7 cellular contexts compared by ENCODE assay signal in the genomic region with DNA sequence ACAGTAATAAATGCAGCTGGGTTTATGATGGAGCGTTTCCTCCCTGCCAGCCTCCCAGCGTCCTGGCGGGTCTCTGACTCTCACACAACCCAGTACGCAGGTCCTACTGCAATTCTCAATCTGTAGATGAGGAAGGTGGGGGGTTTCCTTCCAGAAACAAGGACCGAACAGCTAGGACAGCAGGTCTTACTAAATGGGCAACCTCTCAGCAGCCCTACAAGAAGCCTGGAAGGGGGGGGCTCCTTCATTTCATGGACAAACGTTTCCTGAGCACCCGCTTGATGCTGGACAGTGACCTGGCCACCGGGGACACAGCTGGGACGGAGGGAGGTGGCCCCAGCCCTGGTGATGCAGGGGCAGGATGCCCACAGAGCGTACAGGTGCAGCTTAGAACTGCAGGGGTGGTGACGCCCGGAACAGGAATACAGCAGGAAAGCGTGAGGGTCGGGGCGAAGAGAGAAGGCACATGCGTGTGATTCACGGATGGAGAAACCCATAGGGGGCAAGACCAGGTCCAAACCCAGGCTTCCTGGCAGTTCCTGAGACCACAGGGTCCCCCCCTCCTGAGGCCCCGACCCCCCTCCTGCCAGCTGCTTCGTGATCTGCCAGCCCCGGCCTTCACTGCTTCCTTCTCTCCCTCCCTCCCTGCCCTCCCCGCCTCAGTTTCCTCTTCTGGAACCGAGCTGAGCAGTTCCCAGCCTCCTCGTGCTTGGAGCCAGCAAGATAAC. TPM values are rescaled to one million over a fixed set of nuclear protein-coding genes. Genes with fewer than 3 reads are reported as not detected.
DNase-seq lines count a peak whose midpoint lies in the region; ATAC-seq and TF ChIP-seq lines count a peak whose summit lies in the region.

No MANE protein-coding gene starts in this region.

- H3K27me3 ChIP-seq in HUES48 (ENCODE audit: control insufficient read depth, insufficient read depth, low read length) (peaks cover 10% of the 10 kb centered on the region), SK-N-SH (ENCODE audit: insufficient read depth) (peaks cover 8% of the 10 kb centered on the region; the same call in 1 of the 2 replicates), heart right ventricle (peaks cover 10 to 66% (median 57%) of the 10 kb centered on the region in 7 donors)

- DNase-seq in SK-N-SH, result peak; percentile 74
- no peak for DNase-seq in heart right ventricle
- DNase-seq in NOMO-1 treated with dmso at 0.1 percent for 144 hours (lab: John Stamatoyannopoulos, UW; ENCODE audit: unreplicated experiment), result no peak
- no peak for DNase-seq in NK-92 (lab: John Stamatoyannopoulos, UW; ENCODE audit: unreplicated experiment)
- no peak for DNase-seq in stimulated activated CD4-positive, alpha-beta T cell treated with anti-CD3 and anti-CD28 coated beads, Interleukin-2, amount 100 ng/mL, for 24 hours

- H3K36me3 ChIP-seq in HUES48 (ENCODE audit: control insufficient read depth, insufficient read depth, low read length), result no peaks in the 10 kb centered on the region; the same call in 1 of the 2 replicates
- H3K36me3 ChIP-seq in SK-N-SH (replicated peaks in 1 of 2; ENCODE audit: control insufficient read depth in 1 of 2, insufficient read depth in 2 of 2, low read length in 1 of 2), result no peaks in the 10 kb centered on the region
- no peaks in the 10 kb centered on the region for H3K36me3 ChIP-seq in heart right ventricle

- H3K79me2 ChIP-seq in SK-N-SH (ENCODE audit: insufficient read depth), result no peaks in the 10 kb centered on the region

- no peak for TF ChIP-seq CTCF in SK-N-SH (IDR thresholded peaks at IDR 0.05)
- TF ChIP-seq CTCF in heart right ventricle (IDR thresholded peaks at IDR 0.05), result no peak

- H3K4me3 ChIP-seq in HUES48 (ENCODE audit: low read depth, low read length), result peak overlapping the region; percentile 62
- peak overlapping the region in 1 of 2 experiments; percentile 48; a peak in 2 of 4 replicates for H3K4me3 ChIP-seq in SK-N-SH (ENCODE audit: low read depth in 2 of 2, low read length in 1 of 2)
- peak overlapping the region; percentile 48 to 68 (median 60) for H3K4me3 ChIP-seq in heart right ventricle
- H3K4me3 ChIP-seq in skin epidermis, result peak overlapping the region in 5 of 7 experiments; percentile 15 to 47 (median 31)

- H3K9ac ChIP-seq in HUES48 (ENCODE audit: low read depth, low read length) (no peak overlapping the region), SK-N-SH (no peak overlapping the region)

- no peak overlapping the region for H2AFZ ChIP-seq in SK-N-SH (ENCODE audit: low read depth)

- 8% methylated on average over 18 of the region's 23 CpGs for WGBS in SK-N-SH (ENCODE audit: low lambda C conversion rate)
- 7 to 9% methylated on average over 23 of the region's 23 CpGs for WGBS in heart right ventricle, 2 donors

- H3K9me3 ChIP-seq in HUES48 (ENCODE audit: control insufficient read depth, insufficient read depth, low read length) (no peaks in the 10 kb centered on the region), SK-N-SH (no peaks in the 10 kb centered on the region), heart right ventricle (no peaks in the 10 kb centered on the region)

- H3K27ac ChIP-seq in HUES48 (ENCODE audit: low read depth, low read length), result peak overlapping the region; percentile 22
- peak overlapping the region in 1 of 2 experiments; percentile 67; a peak in 1 of 4 replicates for H3K27ac ChIP-seq in SK-N-SH (ENCODE audit: low read depth in 2 of 2, low read length in 1 of 2)
- H3K27ac ChIP-seq in heart right ventricle, result no peak overlapping the region
- H3K27ac ChIP-seq in skin epidermis, result no peak overlapping the region

- no peaks in the 10 kb centered on the region for H4K20me1 ChIP-seq in SK-N-SH (ENCODE audit: insufficient read depth)

- CTCF ChIA-PET in SK-N-SH (lab: Yijun Ruan, JAX), result interaction anchor here (1.0 to 1.5 kb wide), 3 partner anchors 25 to 101 kb away, joined by 3 to 6 read pairs (median 3); partner anchors contain the start of gene MADCAM1

- intact Hi-C loops in heart right ventricle (cut with DNase I), result no loop called here

- peaks cover 17% of the 10 kb centered on the region for H3K4me1 ChIP-seq in HUES48 (ENCODE audit: control insufficient read depth, insufficient read depth, low read length)
- peaks cover 0 to 18% of the 10 kb centered on the region in 2 experiments; a peak in 1 of 4 replicates for H3K4me1 ChIP-seq in SK-N-SH (ENCODE audit: control insufficient read depth in 1 of 2, insufficient read depth in 2 of 2, low read depth in 1 of 2, low read length in 1 of 2)
- peaks cover 0 to 28% (median 18%) of the 10 kb centered on the region in 9 donors for H3K4me1 ChIP-seq in heart right ventricle

- H3F3A ChIP-seq in SK-N-SH (replicated peaks; ENCODE audit: insufficient read depth), result no peaks in the 10 kb centered on the region

- H3K9me2 ChIP-seq in SK-N-SH, result no peaks in the 10 kb centered on the region

- ATAC-seq in heart right ventricle, result no peak

- TF ChIP-seq RAD21 in SK-N-SH (IDR thresholded peaks at IDR 0.05; ENCODE audit: low read length), result no peak

- TF ChIP-seq EP300 in SK-N-SH (IDR thresholded peaks at IDR 0.05; ENCODE audit: borderline replicate concordance in 1 of 2, low read depth in 1 of 2, low read length in 1 of 2), result no peak

- H3K4me2 ChIP-seq in SK-N-SH, result peak overlapping the region; percentile 74

- POLR2A ChIA-PET in SK-N-SH (lab: Yijun Ruan, JAX), result no interaction called here

TF ChIP-seq in SK-N-SH, 30 proteins besides CTCF, POLR2A, EP300 and RAD21:
- TF ChIP-seq YY1 (IDR thresholded peaks at IDR 0.05; ENCODE audit: low read depth) (no peak), FOXM1 (IDR thresholded peaks at IDR 0.05; ENCODE audit: low read depth) (no peak), TAF1 (IDR thresholded peaks at IDR 0.05; ENCODE audit: borderline replicate concordance, low read depth, low read length) (no peak), GABPA (IDR thresholded peaks at IDR 0.05; ENCODE audit: low read depth) (no peak), CHD2 (IDR thresholded peaks at IDR 0.05; ENCODE audit: low read length, partially characterized antibody) (no peak), RFX5 (IDR thresholded peaks at IDR 0.05; ENCODE audit: low read length) (no peak), NFIC (IDR thresholded peaks at IDR 0.05; ENCODE audit: borderline replicate concordance) (no peak), TEAD4 (IDR thresholded peaks at IDR 0.05; ENCODE audit: borderline replicate concordance, insufficient read depth) (no peak), IRF3 (IDR thresholded peaks at IDR 0.05; ENCODE audit: low read depth, low read length) (no peak), SMC3 (IDR thresholded peaks at IDR 0.05; ENCODE audit: low read depth, low read length) (no peak)
- TF ChIP-seq, protein P1, sequence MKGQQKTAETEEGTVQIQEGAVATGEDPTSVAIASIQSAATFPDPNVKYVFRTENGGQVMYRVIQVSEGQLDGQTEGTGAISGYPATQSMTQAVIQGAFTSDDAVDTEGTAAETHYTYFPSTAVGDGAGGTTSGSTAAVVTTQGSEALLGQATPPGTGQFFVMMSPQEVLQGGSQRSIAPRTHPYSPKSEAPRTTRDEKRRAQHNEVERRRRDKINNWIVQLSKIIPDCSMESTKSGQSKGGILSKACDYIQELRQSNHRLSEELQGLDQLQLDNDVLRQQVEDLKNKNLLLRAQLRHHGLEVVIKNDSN (IDR thresholded peaks at IDR 0.05; ENCODE audit: borderline replicate concordance, low read depth), result no peak

RNA-seq across cellular contexts. Expression of gene C2CD4C, which starts 0.7 kb away (rescaled TPM):
- polyA plus RNA-seq in SK-N-SH (2012; rRNA removed) (0.19 and 0.23 TPM in 2 replicates), heart right ventricle (1 to 10 TPM; 2.1 to 2.2 TPM)
- polyA plus RNA-seq in SK-N-SH (2012; cell fraction: cytosol; rRNA removed), result 0.06 and 0.13 TPM in 2 replicates
- polyA plus RNA-seq in SK-N-SH (2012; cell fraction: nucleus; rRNA removed), result 0.48 and 0.96 TPM in 2 replicates
- 1 to 10 TPM in 3 of 10 donors, under 1 TPM in 7; 0.26 to 2.2 (median 0.62) TPM for total RNA-seq in heart right ventricle

RNA-seq across cellular contexts. Expression of gene SHC2, which starts 51.2 kb away (rescaled TPM):
- 0.64 and 0.80 TPM in 2 replicates for polyA plus RNA-seq in SK-N-SH (2012; rRNA removed)
- 0.22 and 0.45 TPM in 2 replicates for polyA plus RNA-seq in SK-N-SH (2012; cell fraction: cytosol; rRNA removed)
- 3.8 and 7.6 TPM in 2 replicates for polyA plus RNA-seq in SK-N-SH (2012; cell fraction: nucleus; rRNA removed)
- 10 to 100 TPM in 9 of 10 donors, 1 to 10 TPM in 1; 7.7 to 16.3 (median 12.4) TPM for total RNA-seq in heart right ventricle
- polyA plus RNA-seq in heart right ventricle, result 10 to 100 TPM; 11.2 to 33.5 TPM
